ENCODE assay signal across 13 cellular contexts in the genomic region with DNA sequence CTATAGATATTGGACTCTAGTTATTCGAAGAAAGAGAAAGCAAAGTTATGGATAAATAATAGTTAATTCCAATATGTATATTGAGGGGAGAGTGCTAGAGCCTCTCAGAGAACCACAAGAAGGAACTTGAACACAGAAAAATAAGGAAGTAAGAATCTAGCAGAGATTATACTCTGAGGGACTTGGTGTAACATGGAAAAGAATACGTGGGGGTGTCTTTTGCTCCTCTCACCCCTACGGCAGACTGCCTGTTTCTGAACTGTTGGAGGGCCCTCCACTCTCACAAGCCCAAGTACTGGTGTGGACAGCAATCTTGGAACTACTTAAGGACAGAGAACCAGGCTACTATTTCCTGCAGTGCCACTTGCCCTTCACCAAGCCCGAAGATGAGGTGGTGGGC.
DNase-seq lines count a peak whose midpoint lies in the region; ATAC-seq and TF ChIP-seq lines count a peak whose summit lies in the region.
"Had no signal": no experiment of that assay in that cellular context is flagged by ENCODE, and none has a peak within 500 bp of the region (broad histone marks: within the 10 kb centered on the region; RNA-seq: fewer than 3 reads in every experiment).

No MANE protein-coding gene starts in this region.

- H3K27ac ChIP-seq in ovary, result no peak overlapping the region
- no peak overlapping the region for H3K27ac ChIP-seq in esophagus squamous epithelium
- H3K27ac ChIP-seq: hepatocyte had no signal

- H3K4me1 ChIP-seq in ovary (ENCODE audit: insufficient read depth), result no peaks in the 10 kb centered on the region
- H3K4me1 ChIP-seq in esophagus squamous epithelium, result no peaks in the 10 kb centered on the region

- no peak for TF ChIP-seq EP300 in ovary (IDR thresholded peaks at IDR 0.05)

- no peak for TF ChIP-seq POLR2A in ovary (IDR thresholded peaks at IDR 0.05)
- no peak for TF ChIP-seq POLR2A in esophagus squamous epithelium (IDR thresholded peaks at IDR 0.05)

- intact Hi-C loops in activated T-helper 1 cell treated with anti-CD3 and anti-CD28 coated beads, Interleukin-12 subunit alpha, Interleukin-12 subunit beta, Interleukin-2, Interleukin-4 antibody, amounts not matched to agents 30 ng/mL and 10 ng/mL and 1 ng/mL, durations not matched to agents 14 hours and 24 hours and 36 hours (cut with micrococcal nuclease), result no loop called here
- intact Hi-C loops in ovary (cut with DNase I) (no loop called here), esophagus squamous epithelium (cut with DNase I) (no loop called here)

- H3K4me1 Mint-ChIP-seq in activated T-helper 1 cell treated with anti-CD3 and anti-CD28 coated beads, Interleukin-12 subunit alpha, Interleukin-12 subunit beta, Interleukin-2, Interleukin-4 antibody, amounts not matched to agents 30 ng/mL and 10 ng/mL and 1 ng/mL, durations not matched to agents 14 hours and 24 hours and 36 hours (ENCODE audit: low read depth), result peaks cover 8% of the 10 kb centered on the region
- H3K4me1 Mint-ChIP-seq in immature natural killer cell, result peaks cover 0 to 1% of the 10 kb centered on the region in 2 donors
- H3K4me1 Mint-ChIP-seq: activated B cell treated with CpG ODN at 0.5 μM for 24 hours had no signal

- DNase-seq in BJ (ENCODE audit: low read depth), result no peak
- no peak for DNase-seq in activated T-helper 1 cell treated with anti-CD3 and anti-CD28 coated beads, Interleukin-12 subunit alpha, Interleukin-12 subunit beta, Interleukin-2, Interleukin-4 antibody, amounts not matched to agents 30 ng/mL and 10 ng/mL and 1 ng/mL, durations not matched to agents 14 hours and 24 hours and 36 hours (ENCODE audit: low spot score)
- no peak for DNase-seq in immature natural killer cell
- DNase-seq in superior temporal gyrus (ENCODE audit: extremely low spot score), result no peak
- DNase-seq in stimulated activated CD4-positive, alpha-beta T cell treated with anti-CD3 and anti-CD28 coated beads, Interleukin-2, amount 100 ng/mL, for 48 hours, result no peak
- DNase-seq in ovary, result no peak
- no peak for DNase-seq in esophagus squamous epithelium (lab: John Stamatoyannopoulos, UW)
- DNase-seq: activated B cell treated with CpG ODN at 0.5 μM for 24 hours; CD4-positive, CD25-positive, alpha-beta regulatory T cell; GOT3; KG1 had no signal

- TF ChIP-seq CTCF in BJ (IDR thresholded peaks at IDR 0.05; ENCODE audit: insufficient read depth, low read depth, low read length) (no peak), ovary (IDR thresholded peaks at IDR 0.05) (no peak), esophagus squamous epithelium (IDR thresholded peaks at IDR 0.05) (no peak)

- 68 to 91% (median 89%) methylated on average over 4 of the region's 4 CpGs for WGBS in ovary, 3 donors
- 63 to 86% methylated on average over 3 to 4 of the region's 4 CpGs for WGBS in esophagus squamous epithelium, 2 donors

- H3K4me3 ChIP-seq in BJ (ENCODE audit: low read depth, low read length) (peak overlapping the region; percentile 9; the same call in 1 of the 2 replicates), ovary (no peak overlapping the region), esophagus squamous epithelium (peak overlapping the region in 2 of 4 donors; percentile 17 to 27)
- H3K4me3 ChIP-seq: hepatocyte had no signal

- CTCF ChIA-PET in BJ (lab: Yijun Ruan, JAX), result no interaction called here

- H3K36me3 Mint-ChIP-seq in activated T-helper 1 cell treated with anti-CD3 and anti-CD28 coated beads, Interleukin-12 subunit alpha, Interleukin-12 subunit beta, Interleukin-2, Interleukin-4 antibody, amounts not matched to agents 30 ng/mL and 10 ng/mL and 1 ng/mL, durations not matched to agents 14 hours and 24 hours and 36 hours (ENCODE audit: low read depth), result peaks cover 2% of the 10 kb centered on the region
- H3K36me3 Mint-ChIP-seq in immature natural killer cell, result peaks cover 0 to 7% (median 6%) of the 10 kb centered on the region in 3 donors
- H3K36me3 Mint-ChIP-seq: CD4-positive, CD25-positive, alpha-beta regulatory T cell had no signal

- H3K4me3 Mint-ChIP-seq in activated T-helper 1 cell treated with anti-CD3 and anti-CD28 coated beads, Interleukin-12 subunit alpha, Interleukin-12 subunit beta, Interleukin-2, Interleukin-4 antibody, amounts not matched to agents 30 ng/mL and 10 ng/mL and 1 ng/mL, durations not matched to agents 14 hours and 24 hours and 36 hours, result peak overlapping the region; percentile 93
- peak overlapping the region in 3 of 5 donors; percentile 2 to 64 (median 47) for H3K4me3 Mint-ChIP-seq in immature natural killer cell
- H3K4me3 Mint-ChIP-seq: activated B cell treated with CpG ODN at 0.5 μM for 24 hours had no signal

- H3K9me3 ChIP-seq in ovary (peaks cover 0 to 3% of the 10 kb centered on the region in 2 donors), esophagus squamous epithelium (peaks cover 0 to 11% (median 4%) of the 10 kb centered on the region in 3 donors)

- H3K9me3 Mint-ChIP-seq in activated T-helper 1 cell treated with anti-CD3 and anti-CD28 coated beads, Interleukin-12 subunit alpha, Interleukin-12 subunit beta, Interleukin-2, Interleukin-4 antibody, amounts not matched to agents 30 ng/mL and 10 ng/mL and 1 ng/mL, durations not matched to agents 14 hours and 24 hours and 36 hours, result peaks cover 14% of the 10 kb centered on the region
- peaks cover 11 to 37% (median 26%) of the 10 kb centered on the region in 6 donors for H3K9me3 Mint-ChIP-seq in immature natural killer cell

- POLR2A ChIA-PET in BJ (lab: Charles Lee), result no interaction called here

- no peaks in the 10 kb centered on the region for H3K27me3 ChIP-seq in BJ (ENCODE audit: control insufficient read depth, insufficient read depth, low read length)
- H3K27me3 ChIP-seq in ovary, result no peaks in the 10 kb centered on the region
- no peaks in the 10 kb centered on the region for H3K27me3 ChIP-seq in esophagus squamous epithelium
- H3K27me3 ChIP-seq: hepatocyte had no signal

- ATAC-seq in HG03354 (IDR thresholded peaks at IDR 0.05; ENCODE audit: poor library complexity, severe bottlenecking, unreplicated experiment), result peak; percentile 60

- H3K36me3 ChIP-seq in BJ (ENCODE audit: control insufficient read depth, insufficient read depth, low read length) (no peaks in the 10 kb centered on the region), ovary (no peaks in the 10 kb centered on the region), esophagus squamous epithelium (no peaks in the 10 kb centered on the region)

- H3K27ac Mint-ChIP-seq in activated T-helper 1 cell treated with anti-CD3 and anti-CD28 coated beads, Interleukin-12 subunit alpha, Interleukin-12 subunit beta, Interleukin-2, Interleukin-4 antibody, amounts not matched to agents 30 ng/mL and 10 ng/mL and 1 ng/mL, durations not matched to agents 14 hours and 24 hours and 36 hours, result no peak overlapping the region
- no peak overlapping the region for H3K27ac Mint-ChIP-seq in immature natural killer cell
- H3K27ac Mint-ChIP-seq: activated B cell treated with CpG ODN at 0.5 μM for 24 hours; CD4-positive, CD25-positive, alpha-beta regulatory T cell had no signal

- H3K27me3 Mint-ChIP-seq in activated T-helper 1 cell treated with anti-CD3 and anti-CD28 coated beads, Interleukin-12 subunit alpha, Interleukin-12 subunit beta, Interleukin-2, Interleukin-4 antibody, amounts not matched to agents 30 ng/mL and 10 ng/mL and 1 ng/mL, durations not matched to agents 14 hours and 24 hours and 36 hours (ENCODE audit: insufficient read depth), result peaks cover 1% of the 10 kb centered on the region
- peaks cover 2 to 3% (median 3%) of the 10 kb centered on the region in 3 donors for H3K27me3 Mint-ChIP-seq in immature natural killer cell (ENCODE audit: low read depth in 3 of 3)
- H3K27me3 Mint-ChIP-seq: activated B cell treated with CpG ODN at 0.5 μM for 24 hours; CD4-positive, CD25-positive, alpha-beta regulatory T cell had no signal
